ENCODE assay signal across 1 cellular context in the genomic region with DNA sequence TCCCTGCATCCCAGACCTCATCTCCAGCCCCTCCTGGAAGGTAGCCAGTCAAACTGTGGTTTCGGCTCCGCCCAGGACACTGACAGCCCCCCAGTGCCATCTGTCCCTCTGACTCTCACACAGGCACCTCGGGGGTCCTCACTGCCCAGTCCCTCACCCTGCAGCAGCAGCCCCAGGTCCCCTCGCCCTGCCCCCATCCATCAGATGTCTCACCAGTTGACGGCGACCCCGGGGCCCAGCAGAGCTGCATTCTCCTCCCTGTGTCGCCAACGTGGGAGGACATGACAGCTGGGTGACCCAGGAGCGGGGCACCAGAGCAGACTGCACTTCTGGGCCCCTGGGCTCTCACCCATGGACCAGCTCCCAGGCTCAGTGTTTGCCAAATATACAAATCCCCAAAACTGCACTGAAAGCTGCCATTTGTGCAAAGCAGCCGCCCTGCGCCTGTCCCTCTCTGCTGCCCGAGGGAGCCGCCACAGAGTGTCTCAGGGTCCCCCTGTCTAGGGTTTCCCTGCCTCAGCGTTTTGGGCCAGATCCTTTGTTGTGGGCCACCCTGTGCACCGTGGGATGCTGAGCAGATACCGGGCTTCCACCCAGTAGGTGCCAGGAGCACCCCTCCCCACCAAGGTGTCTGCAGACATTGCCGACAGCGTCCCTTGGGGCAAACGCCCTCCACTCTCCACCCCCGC.
TF ChIP-seq lines count a peak whose summit lies in the region.

No MANE protein-coding gene starts in this region.

TF ChIP-seq in IMR-90, 13 proteins besides CTCF, POLR2A, EP300 and RAD21:
- TF ChIP-seq RFX5 (IDR thresholded peaks at IDR 0.05; ENCODE audit: low read depth, low read length) (no peak), CEBPB (IDR thresholded peaks at IDR 0.05; ENCODE audit: low read depth, low read length) (no peak), RCOR1 (IDR thresholded peaks at IDR 0.05; ENCODE audit: insufficient replicate concordance, low read length) (no peak), SMC3 (IDR thresholded peaks at IDR 0.05; ENCODE audit: low read depth, low read length) (no peak), MXI1 (IDR thresholded peaks at IDR 0.05; ENCODE audit: borderline replicate concordance, low read depth, low read length) (no peak), NFE2L2 (IDR thresholded peaks at IDR 0.05; ENCODE audit: low read depth, low read length) (no peak), MAFK (IDR thresholded peaks at IDR 0.05; ENCODE audit: low read depth, low read length) (no peak)
- TF ChIP-seq, protein P1, sequence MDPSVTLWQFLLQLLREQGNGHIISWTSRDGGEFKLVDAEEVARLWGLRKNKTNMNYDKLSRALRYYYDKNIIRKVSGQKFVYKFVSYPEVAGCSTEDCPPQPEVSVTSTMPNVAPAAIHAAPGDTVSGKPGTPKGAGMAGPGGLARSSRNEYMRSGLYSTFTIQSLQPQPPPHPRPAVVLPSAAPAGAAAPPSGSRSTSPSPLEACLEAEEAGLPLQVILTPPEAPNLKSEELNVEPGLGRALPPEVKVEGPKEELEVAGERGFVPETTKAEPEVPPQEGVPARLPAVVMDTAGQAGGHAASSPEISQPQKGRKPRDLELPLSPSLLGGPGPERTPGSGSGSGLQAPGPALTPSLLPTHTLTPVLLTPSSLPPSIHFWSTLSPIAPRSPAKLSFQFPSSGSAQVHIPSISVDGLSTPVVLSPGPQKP (IDR thresholded peaks at IDR 0.05; ENCODE audit: borderline replicate concordance, low read depth, low read length), result no peak
